31 cellular contexts compared by ENCODE assay signal in the genomic region with DNA sequence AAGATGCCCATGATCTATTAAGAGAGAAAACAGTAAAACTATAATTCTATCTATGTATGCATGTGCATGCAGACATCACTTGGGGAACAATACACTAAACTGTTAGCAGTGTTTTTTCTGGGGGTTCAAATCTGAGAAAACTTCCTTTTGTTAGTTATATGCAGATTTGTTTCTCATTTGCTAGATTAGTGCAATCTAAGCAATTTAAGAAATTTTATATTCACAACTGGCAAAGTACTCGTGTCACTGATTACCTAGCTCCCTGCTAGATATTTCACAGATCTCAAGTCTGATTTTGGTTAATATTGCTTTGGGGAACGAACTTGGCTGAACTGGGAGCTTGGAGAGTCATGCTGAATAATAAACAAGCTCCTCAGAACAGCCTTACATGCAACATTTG.
"Had no signal": no experiment of that assay in that cellular context is flagged by ENCODE, and none has a peak within 500 bp of the region (broad histone marks: within the 10 kb centered on the region; RNA-seq: fewer than 3 reads in every experiment).

No MANE protein-coding gene starts in this region.

- H3K27me3 Mint-ChIP-seq: activated B cell treated with CpG ODN at 0.5 μM for 24 hours; activated CD8-positive, alpha-beta T cell treated with anti-CD3 and anti-CD28 coated beads for 36 hours; activated naive CD8-positive, alpha-beta T cell; central memory CD8-positive, alpha-beta T cell; dendritic cell treated with granulocyte-macrophage colony-stimulating factor and Interleukin-4, amounts not matched to agents 40 ng/mL and 50 ng/mL, for 4 days; T-helper 17 cell had no signal

- H3K27ac Mint-ChIP-seq: activated B cell treated with CpG ODN at 0.5 μM for 24 hours; activated CD8-positive, alpha-beta T cell treated with anti-CD3 and anti-CD28 coated beads for 36 hours; activated naive CD8-positive, alpha-beta T cell; dendritic cell treated with granulocyte-macrophage colony-stimulating factor and Interleukin-4, amounts not matched to agents 40 ng/mL and 50 ng/mL, for 4 days; endodermal cell; T-helper 17 cell; T-helper 2 cell treated with Interferon-gamma antibody and Interleukin-4, amounts not matched to agents 5 μg/mL and 100 μg/mL, for 36 hours had no signal

- H3K36me3 ChIP-seq: WERI-Rb-1 had no signal

- H3K27ac ChIP-seq: brain microvascular endothelial cell, coronary artery, dorsolateral prefrontal cortex, WERI-Rb-1 had no signal

- H3K27me3 ChIP-seq: brain microvascular endothelial cell, dorsolateral prefrontal cortex had no signal

- DNase-seq: activated B cell treated with CpG ODN at 0.5 μM for 24 hours; activated CD4-positive, alpha-beta T cell treated with anti-CD3 and anti-CD28 coated beads for 48 hours; activated CD4-positive, alpha-beta T cell treated with anti-CD3 and anti-CD28 coated beads, Interleukin-2, amount 50 U/mL, for 1 hour; activated CD4-positive, alpha-beta T cell treated with anti-CD3 and anti-CD28 coated beads, Interleukin-2, amount 50 U/mL, for 48 hours; activated CD8-positive, alpha-beta memory T cell treated with anti-CD3 and anti-CD28 coated beads for 24 hours; activated CD8-positive, alpha-beta T cell treated with anti-CD3 and anti-CD28 coated beads for 36 hours; activated gamma-delta T cell; activated naive CD4-positive, alpha-beta T cell; activated naive CD4-positive, alpha-beta T cell treated with anti-CD3 and anti-CD28 coated beads, Interleukin-2, amount 50 U/mL, for 16 hours; activated T-cell treated with anti-CD3 and anti-CD28 coated beads, Interleukin-2, amount 50 U/mL, for 48 hours; amniotic stem cell; anterior cingulate cortex; brain microvascular endothelial cell; dorsolateral prefrontal cortex; effector memory CD4-positive, alpha-beta T cell; endodermal cell; foreskin fibroblast; head of caudate nucleus; T-helper 17 cell; T1000; WERI-Rb-1 had no signal

- FAIRE-seq: astrocyte, bronchial epithelial cell, frontal cortex had no signal

- H3K4me3 ChIP-seq: coronary artery, dorsolateral prefrontal cortex had no signal

- H3K9me3 Mint-ChIP-seq: activated CD8-positive, alpha-beta T cell treated with anti-CD3 and anti-CD28 coated beads for 36 hours; central memory CD8-positive, alpha-beta T cell; dendritic cell treated with granulocyte-macrophage colony-stimulating factor and Interleukin-4, amounts not matched to agents 40 ng/mL and 50 ng/mL, for 4 days; endodermal cell; T-helper 2 cell treated with Interferon-gamma antibody and Interleukin-4, amounts not matched to agents 5 μg/mL and 100 μg/mL, for 36 hours had no signal

- H3K4me1 Mint-ChIP-seq: activated B cell treated with CpG ODN at 0.5 μM for 24 hours; central memory CD8-positive, alpha-beta T cell; endodermal cell had no signal

- ATAC-seq: activated CD4-positive, CD25-positive, alpha-beta regulatory T cell treated with anti-CD3 and anti-CD28 coated beads, Interleukin-2, amount 50 U/mL, for 24 hours; activated CD8-positive, alpha-beta T cell treated with anti-CD3 and anti-CD28 coated beads for 36 hours; esophagus mucosa; T-helper 17 cell had no signal

- H3K4me3 Mint-ChIP-seq: activated B cell treated with CpG ODN at 0.5 μM for 24 hours; activated CD8-positive, alpha-beta T cell treated with anti-CD3 and anti-CD28 coated beads for 36 hours; activated naive CD8-positive, alpha-beta T cell; central memory CD8-positive, alpha-beta T cell; dendritic cell treated with granulocyte-macrophage colony-stimulating factor and Interleukin-4, amounts not matched to agents 40 ng/mL and 50 ng/mL, for 4 days; endodermal cell; T-helper 17 cell; T-helper 2 cell treated with Interferon-gamma antibody and Interleukin-4, amounts not matched to agents 5 μg/mL and 100 μg/mL, for 36 hours had no signal
